Comparison of ENCODE assay signal across 8 cellular contexts in genomic region chr14:44896275-44897040, GRCh38.
DNase-seq lines count a peak whose midpoint lies in the region; ATAC-seq and TF ChIP-seq lines count a peak whose summit lies in the region.

No MANE protein-coding gene starts in this region.

- no peak for TF ChIP-seq POLR2A in tibial nerve (IDR thresholded peaks at IDR 0.05)

- no peaks in the 10 kb centered on the region for H3K27me3 Mint-ChIP-seq in activated T-cell treated with anti-CD3 and anti-CD28 coated beads, Interleukin-2, amount 50 U/mL, for 4 hours (ENCODE audit: low read depth)

- H3K9ac ChIP-seq in iPS-20b (ENCODE audit: low read depth, low read length) = no peak overlapping the region

- no peak for ATAC-seq in activated T-cell treated with anti-CD3 and anti-CD28 coated beads, Interleukin-2, amount 50 U/mL, for 4 hours
- no peak for ATAC-seq in HG02610 (IDR thresholded peaks at IDR 0.05; ENCODE audit: unreplicated experiment)

- H3K4me3 Mint-ChIP-seq in activated T-cell treated with anti-CD3 and anti-CD28 coated beads, Interleukin-2, amount 50 U/mL, for 4 hours = peak overlapping the region; percentile 91

- no peaks in the 10 kb centered on the region for H3K36me3 Mint-ChIP-seq in activated T-cell treated with anti-CD3 and anti-CD28 coated beads, Interleukin-2, amount 50 U/mL, for 4 hours (ENCODE audit: insufficient read depth)

- H3K36me3 ChIP-seq in SJSA1 (peaks cover 6% of the 10 kb centered on the region), iPS-20b (ENCODE audit: insufficient read depth, low read depth, low read length) (no peaks in the 10 kb centered on the region), tibial nerve (peaks cover 0 to 3% (median 0%) of the 10 kb centered on the region in 3 donors)

- no peak for TF ChIP-seq CTCF in tibial nerve (IDR thresholded peaks at IDR 0.05)

- no peaks in the 10 kb centered on the region for H3K9me3 ChIP-seq in SJSA1 (replicated peaks)
- H3K9me3 ChIP-seq in iPS-20b (ENCODE audit: insufficient read depth, low read depth, low read length) = no peaks in the 10 kb centered on the region
- no peaks in the 10 kb centered on the region for H3K9me3 ChIP-seq in tibial nerve

- TF ChIP-seq EP300 in tibial nerve (IDR thresholded peaks at IDR 0.05) = no peak

- no peaks in the 10 kb centered on the region for H3K27me3 ChIP-seq in SJSA1 (replicated peaks)
- no peaks in the 10 kb centered on the region for H3K27me3 ChIP-seq in iPS-20b (ENCODE audit: insufficient read depth, low read length)
- H3K27me3 ChIP-seq in tibial nerve = no peaks in the 10 kb centered on the region

- WGBS in tibial nerve, 2 donors = 79 to 80% methylated on average over 10 of the region's 10 CpGs

- DNase-seq in activated T-cell treated with anti-CD3 and anti-CD28 coated beads, Interleukin-2, amount 50 U/mL, for 4 hours = no peak
- no peak for DNase-seq in activated T-cell treated with anti-CD3 and anti-CD28 coated beads, Interleukin-2, amount 50 U/mL, for 1 hour
- DNase-seq in SJSA1 (ENCODE audit: low read depth in 1 of 2, low spot score in 2 of 2) (no peak), tibial nerve (ENCODE audit: low spot score in 2 of 2) (no peak), GM03348 (ENCODE audit: low spot score) (no peak), ecto neural progenitor cell (ENCODE audit: low spot score) (no peak)

- H3K4me1 ChIP-seq in SJSA1 (replicated peaks) (peaks cover 16% of the 10 kb centered on the region; the same call in 1 of the 2 replicates), iPS-20b (ENCODE audit: insufficient read depth, low read length) (peaks cover 7% of the 10 kb centered on the region; the same call in 1 of the 2 replicates), tibial nerve (peaks cover 0 to 27% (median 5%) of the 10 kb centered on the region in 4 donors)

- H3K4me3 ChIP-seq in SJSA1 (peak overlapping the region; percentile 74), iPS-20b (ENCODE audit: low read length) (peak overlapping the region; percentile 45; the same call in 1 of the 2 replicates), tibial nerve (peak overlapping the region in 2 of 4 donors; percentile 77 to 95)

- no peaks in the 10 kb centered on the region for H3K9me3 Mint-ChIP-seq in activated T-cell treated with anti-CD3 and anti-CD28 coated beads, Interleukin-2, amount 50 U/mL, for 4 hours

- H3K27ac ChIP-seq in SJSA1 (peak overlapping the region; percentile 17; the same call in 1 of the 2 replicates), iPS-20b (ENCODE audit: low read length) (peak overlapping the region; percentile 45), tibial nerve (peak overlapping the region; percentile 98 to 100 (median 99))

- H3K4me1 Mint-ChIP-seq in activated T-cell treated with anti-CD3 and anti-CD28 coated beads, Interleukin-2, amount 50 U/mL, for 4 hours (ENCODE audit: low read depth) = peaks cover 16% of the 10 kb centered on the region

Comparison
In these comparisons a context has a peak if more than half of its experiments do, and no peak if none do; other contexts are left out.
1. H3K27ac ChIP-seq: peak in every context shown above with its lines; median percentile 99 in tibial nerve; 45 in iPS-20b; 17 in SJSA1.